In the genomic region with DNA sequence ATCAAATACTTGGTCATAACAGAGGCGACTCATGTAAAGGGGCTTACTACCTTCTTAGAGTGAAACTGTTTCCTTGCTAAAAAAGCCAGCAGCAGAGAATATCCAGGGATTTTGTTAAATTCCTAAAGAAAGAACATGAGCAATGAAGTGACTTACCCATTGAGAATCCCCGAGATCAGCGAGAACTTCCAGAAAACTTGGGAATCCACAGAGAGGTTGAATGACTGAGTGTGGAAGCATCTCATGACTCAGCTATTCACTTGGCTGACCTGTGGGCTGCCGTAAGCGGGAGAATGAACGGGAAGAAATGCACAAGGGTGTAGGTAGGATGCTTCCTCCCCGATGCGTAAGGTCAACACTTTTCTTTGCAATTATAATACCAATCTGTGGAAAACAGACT, we compare ENCODE assay signal across 14 cellular contexts.
DNase-seq lines count a peak whose midpoint lies in the region; ATAC-seq, FAIRE-seq and TF ChIP-seq lines count a peak whose summit lies in the region.
"Had no signal": no experiment of that assay in that cellular context is flagged by ENCODE, and none has a peak within 500 bp of the region (broad histone marks: within the 10 kb centered on the region; RNA-seq: fewer than 3 reads in every experiment).

No MANE protein-coding gene starts in this region.

- FAIRE-seq in bronchial epithelial cell (lab: Jason Lieb, UNC) = no peak

- TF ChIP-seq POLR2A in right lobe of liver (IDR thresholded peaks at IDR 0.05) = no peak
- no peak for TF ChIP-seq POLR2A in uterus (IDR thresholded peaks at IDR 0.05)

- H3K9me3 ChIP-seq in mesodermal cell (ENCODE audit: control insufficient read depth, low read length) (no peaks in the 10 kb centered on the region), right lobe of liver (no peaks in the 10 kb centered on the region), uterus (no peaks in the 10 kb centered on the region)
- H3K9me3 ChIP-seq: esophagus squamous epithelium had no signal

- peaks cover 31% of the 10 kb centered on the region for H3K4me1 ChIP-seq in mesodermal cell (ENCODE audit: control insufficient read depth, insufficient read depth, low read length, poor library complexity, severe bottlenecking)
- H3K4me1 ChIP-seq in right lobe of liver = no peaks in the 10 kb centered on the region
- H3K4me1 ChIP-seq in uterus = no peaks in the 10 kb centered on the region
- H3K4me1 ChIP-seq: esophagus squamous epithelium had no signal

- intact Hi-C loops in right lobe of liver (cut with DNase I) (no loop called here), uterus (cut with DNase I; ENCODE audit: low total_unique reads) (no loop called here)

- peak; percentile 74 for DNase-seq in EH (ENCODE audit: low read depth)
- peak; percentile 86 for DNase-seq in M059J (ENCODE audit: low read depth)
- DNase-seq in bronchial epithelial cell (ENCODE audit: low read depth) = peak; percentile 81
- DNase-seq in right lobe of liver = no peak
- no peak for DNase-seq in uterus
- DNase-seq in dedifferentiated amniotic fluid mesenchymal stem cell (ENCODE audit: extremely low spot score) = no peak
- DNase-seq: activated CD4-positive, alpha-beta T cell treated with anti-CD3 and anti-CD28 coated beads, Interleukin-2, amount 10 ng/mL, durations not matched to agents 24 days and 14 days; esophagus squamous epithelium; immature natural killer cell; NCI-H1436 treated with DMSO at 0.1 percent for 48 hours; NCI-H82; substantia nigra had no signal

- H3K27me3 ChIP-seq in bronchial epithelial cell (ENCODE audit: control insufficient read depth, insufficient read depth, low read length) = no peaks in the 10 kb centered on the region
- no peaks in the 10 kb centered on the region for H3K27me3 ChIP-seq in right lobe of liver
- H3K27me3 ChIP-seq in uterus = no peaks in the 10 kb centered on the region

- H3K36me3 ChIP-seq in bronchial epithelial cell (ENCODE audit: control insufficient read depth, insufficient read depth, low read length) (no peaks in the 10 kb centered on the region), mesodermal cell (ENCODE audit: control insufficient read depth, insufficient read depth, low read length) (peaks cover 2% of the 10 kb centered on the region), right lobe of liver (no peaks in the 10 kb centered on the region), uterus (no peaks in the 10 kb centered on the region)
- H3K36me3 ChIP-seq: esophagus squamous epithelium had no signal

- WGBS in mesodermal cell (ENCODE audit: insufficient coverage in 2 of 2), 2 experiments = 67 to 87% methylated on average over 3 to 6 of the region's 8 CpGs
- WGBS in right lobe of liver (ENCODE audit: insufficient coverage, low coverage, low lambda C conversion rate, missing lambda C conversion rate) = 62% methylated on average over 7 of the region's 8 CpGs

- H3K27ac ChIP-seq in mesodermal cell (ENCODE audit: low read depth, low read length, severe bottlenecking) = peak overlapping the region; percentile 86
- no peak overlapping the region for H3K27ac ChIP-seq in right lobe of liver
- no peak overlapping the region for H3K27ac ChIP-seq in uterus
- H3K27ac ChIP-seq: esophagus squamous epithelium had no signal

- ATAC-seq in right lobe of liver (no peak), HG03432 (IDR thresholded peaks at IDR 0.05; ENCODE audit: unreplicated experiment) (no peak)

- no peak for TF ChIP-seq CTCF in bronchial epithelial cell (IDR thresholded peaks at IDR 0.05; ENCODE audit: insufficient read depth, low read length, severe bottlenecking)
- TF ChIP-seq CTCF in right lobe of liver (IDR thresholded peaks at IDR 0.05) = no peak
- no peak for TF ChIP-seq CTCF in uterus (IDR thresholded peaks at IDR 0.05)

- H3K4me3 ChIP-seq in bronchial epithelial cell (ENCODE audit: low read depth, low read length) (no peak overlapping the region), mesodermal cell (ENCODE audit: extremely low read depth, insufficient read depth, low read length, poor library complexity, severe bottlenecking) (no peak overlapping the region), right lobe of liver (no peak overlapping the region), uterus (no peak overlapping the region)
- H3K4me3 ChIP-seq: esophagus squamous epithelium had no signal

Comparison
In these comparisons a context has a peak if more than half of its experiments do, and no peak if none do; other contexts are left out.
1. DNase-seq: peak in EH (single experiment), M059J (single experiment) and bronchial epithelial cell (single experiment); none in right lobe of liver (0 of 3), uterus (0 of 2) and dedifferentiated amniotic fluid mesenchymal stem cell (single experiment).